Comparison of ENCODE assay signal across 16 cellular contexts in the genomic region with DNA sequence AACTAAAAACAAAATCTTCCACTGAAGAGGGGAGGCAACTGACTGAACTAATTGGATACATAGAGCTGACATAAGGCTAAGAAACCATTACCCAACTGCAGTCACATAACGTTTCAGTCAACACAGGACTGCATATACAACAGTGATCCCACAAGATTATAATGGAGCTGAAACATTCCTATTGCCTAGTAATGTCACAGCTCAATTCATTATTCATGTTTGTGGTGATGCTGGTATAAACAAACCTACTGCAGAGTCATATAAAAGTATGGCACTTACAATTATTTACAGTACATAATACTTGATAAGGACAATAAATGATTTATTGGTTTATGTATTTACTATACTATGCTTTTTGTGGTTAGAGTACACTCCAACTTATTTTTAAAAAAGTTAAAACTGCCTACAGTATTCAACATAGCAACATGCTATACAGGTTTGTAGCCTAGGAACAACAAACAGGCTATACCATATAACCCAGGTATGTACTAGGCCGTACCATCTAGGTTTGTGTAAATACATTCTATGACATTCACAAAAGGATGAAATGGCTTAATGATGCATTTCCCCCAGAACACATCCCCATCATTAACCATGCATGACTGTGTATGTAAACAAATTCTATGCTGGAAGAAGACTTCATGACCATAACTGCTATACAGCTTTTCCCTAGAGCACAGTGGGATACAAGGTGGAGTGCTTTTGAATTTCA. TPM values are rescaled to one million over a fixed set of nuclear protein-coding genes. Genes with fewer than 3 reads are reported as not detected.
DNase-seq lines count a peak whose midpoint lies in the region; ATAC-seq and TF ChIP-seq lines count a peak whose summit lies in the region.
"Had no signal": no experiment of that assay in that cellular context is flagged by ENCODE, and none has a peak within 500 bp of the region (broad histone marks: within the 10 kb centered on the region; RNA-seq: fewer than 3 reads in every experiment).

No MANE protein-coding gene starts in this region.

- CTCF ChIA-PET in PC-3 (lab: Charles Lee), result no interaction called here
- CTCF ChIA-PET in activated CD4-positive, alpha-beta memory T cell treated with anti-CD3 and anti-CD28 coated beads, Interleukin-2, amount 10 ng/mL, durations not matched to agents 7 days and 5 days (lab: Charles Lee), result interaction anchor here (0.7 to 1.9 kb wide), 4 partner anchors 30 to 404 kb away, joined by 3 to 5 read pairs (median 4); a partner anchor contains a TSS

- peaks cover 35% of the 10 kb centered on the region for H3K36me3 Mint-ChIP-seq in mesothelial cell of epicardium
- H3K36me3 Mint-ChIP-seq in activated CD4-positive, alpha-beta memory T cell treated with anti-CD3 and anti-CD28 coated beads, Interleukin-2, amount 10 ng/mL, durations not matched to agents 7 days and 5 days (ENCODE audit: low read depth), result peaks cover 44% of the 10 kb centered on the region

- H3F3A ChIP-seq in PC-3 (ENCODE audit: low read length, unreplicated experiment), result no peaks in the 10 kb centered on the region

- peaks cover 30% of the 10 kb centered on the region for H3K4me1 Mint-ChIP-seq in mesothelial cell of epicardium
- H3K4me1 Mint-ChIP-seq in activated CD4-positive, alpha-beta memory T cell treated with anti-CD3 and anti-CD28 coated beads, Interleukin-2, amount 10 ng/mL, durations not matched to agents 7 days and 5 days, result peaks cover 64% of the 10 kb centered on the region

- in situ Hi-C loops in GM13976 (cut with MboI; ENCODE audit: low sequenced_read_pairs, unreplicated experiment), result loop anchor here (25.0 kb wide), 2 partner anchors 257 to 707 kb away; a partner anchor contains a TSS

- H3K4me2 ChIP-seq in PC-3 (ENCODE audit: low read length), result no peak overlapping the region

- H3K4me1 ChIP-seq in HUES48 (ENCODE audit: control insufficient read depth, insufficient read depth, low read length) (peaks cover 60% of the 10 kb centered on the region), PC-3 (ENCODE audit: insufficient read depth, low read length) (peaks cover 24% of the 10 kb centered on the region)

- DNase-seq in NCI-H2107 treated with DMSO at 0.1 percent for 48 hours (lab: John Stamatoyannopoulos, UW; ENCODE audit: unreplicated experiment) (peak; percentile 66), NCI-H2107 (lab: John Stamatoyannopoulos, UW) (no peak), PC-3 (no peak), mesothelial cell of epicardium (ENCODE audit: low spot score in 2 of 2, unreplicated experiment in 2 of 2) (no peak), NCI-H1105 (lab: John Stamatoyannopoulos, UW) (no peak), GM13976 (ENCODE audit: low spot score) (no peak)
- no peak for DNase-seq in activated CD4-positive, alpha-beta memory T cell treated with anti-CD3 and anti-CD28 coated beads, Interleukin-2, amount 10 ng/mL, durations not matched to agents 7 days and 5 days
- DNase-seq: activated CD4-positive, alpha-beta T cell treated with anti-CD3 and anti-CD28 coated beads, Interleukin-2, amount 50 U/mL, for 1 hour; amygdala; head of caudate nucleus; KG1; posterior cingulate gyrus; stimulated activated CD4-positive, alpha-beta T cell treated with anti-CD3 and anti-CD28 coated beads, Interleukin-2, amount 100 ng/mL, for 48 hours; SW 1271 had no signal

- no TSS peak for BruUV-seq in PC-3 (replicated peaks; lab: Mats Ljungman, UMichigan)

- no peaks in the 10 kb centered on the region for H3K9me2 ChIP-seq in PC-3 (replicated peaks; ENCODE audit: low read length)

- no peak for ATAC-seq in PC-3

- H3K27me3 ChIP-seq in HUES48 (ENCODE audit: control insufficient read depth, insufficient read depth, low read length) (no peaks in the 10 kb centered on the region), PC-3 (ENCODE audit: low read length) (no peaks in the 10 kb centered on the region)

- peaks cover 92% of the 10 kb centered on the region for H3K79me2 ChIP-seq in PC-3 (ENCODE audit: low read length)

- H3K27me3 Mint-ChIP-seq in mesothelial cell of epicardium (ENCODE audit: low read depth), result no peaks in the 10 kb centered on the region
- H3K27me3 Mint-ChIP-seq in activated CD4-positive, alpha-beta memory T cell treated with anti-CD3 and anti-CD28 coated beads, Interleukin-2, amount 10 ng/mL, durations not matched to agents 7 days and 5 days, result no peaks in the 10 kb centered on the region
- H3K27me3 Mint-ChIP-seq: memory B cell had no signal

- H3K9ac ChIP-seq in HUES48 (ENCODE audit: low read depth, low read length) (no peak overlapping the region), PC-3 (ENCODE audit: low read length) (no peak overlapping the region)

- H3K4me3 Mint-ChIP-seq in mesothelial cell of epicardium, result no peak overlapping the region
- H3K4me3 Mint-ChIP-seq in activated CD4-positive, alpha-beta memory T cell treated with anti-CD3 and anti-CD28 coated beads, Interleukin-2, amount 10 ng/mL, durations not matched to agents 7 days and 5 days, result no peak overlapping the region
- H3K4me3 Mint-ChIP-seq: memory B cell had no signal

- H2AFZ ChIP-seq in PC-3 (ENCODE audit: low read length), result no peak overlapping the region

- H3K27ac Mint-ChIP-seq in mesothelial cell of epicardium, result peak overlapping the region; percentile 25
- no peak overlapping the region for H3K27ac Mint-ChIP-seq in activated CD4-positive, alpha-beta memory T cell treated with anti-CD3 and anti-CD28 coated beads, Interleukin-2, amount 10 ng/mL, durations not matched to agents 7 days and 5 days
- H3K27ac Mint-ChIP-seq: memory B cell had no signal

- no peak overlapping the region for H3K27ac ChIP-seq in HUES48 (ENCODE audit: low read depth, low read length)
- no peak overlapping the region for H3K27ac ChIP-seq in PC-3 (ENCODE audit: low read length)

- H3K9me3 ChIP-seq in HUES48 (ENCODE audit: control insufficient read depth, insufficient read depth, low read length) (no peaks in the 10 kb centered on the region), PC-3 (ENCODE audit: low read length) (no peaks in the 10 kb centered on the region)

- POLR2A ChIA-PET in PC-3 (lab: Charles Lee; ENCODE audit: unreplicated experiment), result interaction anchor here (1.0 kb wide), 1 partner anchor 49 kb away, joined by 7 read pairs; a partner anchor contains a TSS
- POLR2A ChIA-PET in activated CD4-positive, alpha-beta memory T cell treated with anti-CD3 and anti-CD28 coated beads, Interleukin-2, amount 10 ng/mL, durations not matched to agents 7 days and 5 days (lab: Charles Lee), result no interaction called here

- peaks cover 19% of the 10 kb centered on the region for H3K9me3 Mint-ChIP-seq in mesothelial cell of epicardium
- H3K9me3 Mint-ChIP-seq in activated CD4-positive, alpha-beta memory T cell treated with anti-CD3 and anti-CD28 coated beads, Interleukin-2, amount 10 ng/mL, durations not matched to agents 7 days and 5 days, result peaks cover 5% of the 10 kb centered on the region
- H3K9me3 Mint-ChIP-seq: memory B cell had no signal

- H3K4me3 ChIP-seq in HUES48 (ENCODE audit: low read depth, low read length), result peak overlapping the region; percentile 3; the same call in 1 of the 2 replicates
- H3K4me3 ChIP-seq in PC-3 (ENCODE audit: low read length), result 0 out of 2 replicates have a peak overlapping the region, but pooled peaks have one; percentile 4

- peaks cover 52% of the 10 kb centered on the region for H3K36me3 ChIP-seq in HUES48 (ENCODE audit: control insufficient read depth, insufficient read depth, low read length)
- H3K36me3 ChIP-seq in PC-3 (ENCODE audit: low read depth, low read length), result peaks cover 48% of the 10 kb centered on the region

- TF ChIP-seq CTCF in PC-3 (conservative IDR thresholded peaks at IDR 0.05; ENCODE audit: low read depth, low read length) (no peak), mesothelial cell of epicardium (IDR thresholded peaks at IDR 0.05; ENCODE audit: unreplicated experiment) (no peak), GM13976 (IDR thresholded peaks at IDR 0.05; ENCODE audit: borderline replicate concordance, control extremely low read depth, extremely low read depth, insufficient read depth, missing control alignments) (no peak)

- intact Hi-C loops in PC-3 (cut with micrococcal nuclease), result loop anchor here (5.0 to 10.0 kb wide), 3 partner anchors 43 to 377 kb away; no protein-coding TSS in a partner anchor

- H4K20me1 ChIP-seq in PC-3 (ENCODE audit: low read length), result peaks cover 78% of the 10 kb centered on the region

RNA-seq across cellular contexts. Expression of a gene that starts 4.3 kb away (rescaled TPM):
- total RNA-seq in PC-3 (2014; rRNA removed), result 200 and 247 TPM in 2 replicates
- total RNA-seq in mesothelial cell of epicardium, result 867 to 887 TPM (median 880 TPM) in 3 replicates
- total RNA-seq in activated CD4-positive, alpha-beta memory T cell treated with anti-CD3 and anti-CD28 coated beads, Interleukin-2, amount 10 ng/mL, durations not matched to agents 7 days and 5 days, result 100 to 1,000 TPM; 524 to 558 TPM

RNA-seq across cellular contexts. Expression of a gene that starts 48.6 kb away (rescaled TPM):
- total RNA-seq in PC-3 (2014; rRNA removed), result 181 and 218 TPM in 2 replicates
- 23.4 to 24.4 TPM (median 23.6 TPM) in 3 replicates for total RNA-seq in mesothelial cell of epicardium
- total RNA-seq in activated CD4-positive, alpha-beta memory T cell treated with anti-CD3 and anti-CD28 coated beads, Interleukin-2, amount 10 ng/mL, durations not matched to agents 7 days and 5 days, result 10 to 100 TPM; 42.8 TPM
